ENCODE assay signal across 15 cellular contexts in genomic region chr9:124632077-124632621, GRCh38.
A peak's percentile ranks its signal among the peaks of the same experiment; 100 is the strongest.
DNase-seq lines count a peak whose midpoint lies in the region; ATAC-seq and TF ChIP-seq lines count a peak whose summit lies in the region.
"Had no signal": no experiment of that assay in that cellular context is flagged by ENCODE, and none has a peak within 500 bp of the region (broad histone marks: within the 10 kb centered on the region; RNA-seq: fewer than 3 reads in every experiment).

No MANE protein-coding gene starts in this region.

- no peaks in the 10 kb centered on the region for H3K36me3 ChIP-seq in ACC112 (ENCODE audit: insufficient read depth, low read length)
- H3K36me3 ChIP-seq: suprapubic skin had no signal

- no peak overlapping the region for H3K27ac ChIP-seq in ACC112 (ENCODE audit: low read depth, low read length)
- H3K27ac ChIP-seq: epithelial cell of prostate, suprapubic skin had no signal

- no peaks in the 10 kb centered on the region for H3K27me3 ChIP-seq in ACC112 (ENCODE audit: insufficient read depth, low read length)
- H3K27me3 ChIP-seq: suprapubic skin had no signal

- no peak for TF ChIP-seq CTCF in astrocyte of the spinal cord (IDR thresholded peaks at IDR 0.05; ENCODE audit: low read depth, low read length)

- H3K79me2 ChIP-seq in ACC112 (ENCODE audit: control insufficient read depth, insufficient read depth, low read length, unreplicated experiment) = no peaks in the 10 kb centered on the region

- H3K4me1 ChIP-seq in ACC112 (ENCODE audit: control insufficient read depth, insufficient read depth, low read length, unreplicated experiment) = peaks cover 2% of the 10 kb centered on the region

- H3K4me3 ChIP-seq in ACC112 (ENCODE audit: low read depth, low read length) (no peak overlapping the region), astrocyte of the spinal cord (ENCODE audit: low read depth, low read length) (no peak overlapping the region)
- H3K4me3 ChIP-seq: suprapubic skin had no signal

- in situ Hi-C loops in astrocyte of the spinal cord (cut with HindIII; ENCODE audit: low sequenced_read_pairs) = no loop called here

- peak overlapping the region; percentile 32 for H2AFZ ChIP-seq in ACC112 (ENCODE audit: low read length, unreplicated experiment)

- ATAC-seq in GM19463 (IDR thresholded peaks at IDR 0.05; ENCODE audit: unreplicated experiment) (no peak), HG03469 (IDR thresholded peaks at IDR 0.05; ENCODE audit: unreplicated experiment) (no peak)
- ATAC-seq: left lobe of liver had no signal

- DNase-seq in LHCN-M2 (ENCODE audit: low read depth) (peak; percentile 16), astrocyte of the spinal cord (ENCODE audit: low read depth, low spot score) (peak; percentile 41), foreskin melanocyte (peak; percentile 37), NCI-H1694 treated with DMSO at 0.1 percent for 48 hours (lab: John Stamatoyannopoulos, UW) (no peak)
- DNase-seq in stimulated activated CD4-positive, alpha-beta T cell treated with anti-CD3 and anti-CD28 coated beads, Interleukin-2, amount 100 ng/mL, for 48 hours = no peak
- DNase-seq: ACHN; activated CD4-positive, alpha-beta T cell treated with anti-CD3 and anti-CD28 coated beads for 48 hours; activated naive CD8-positive, alpha-beta T cell treated with anti-CD3 and anti-CD28 coated beads, Interleukin-2, amount 10 ng/mL, durations not matched to agents 7 days and 5 days; SHP77 treated with DMSO at 0.1 percent for 48 hours had no signal

Comparison
In these comparisons a context has a peak if more than half of its experiments do, and no peak if none do; other contexts are left out.
1. DNase-seq: peak in LHCN-M2 (single experiment), astrocyte of the spinal cord (single experiment) and foreskin melanocyte (single experiment); none in stimulated activated CD4-positive, alpha-beta T cell treated with anti-CD3 and anti-CD28 coated beads, Interleukin-2, amount 100 ng/mL, for 48 hours (0 of 2) and NCI-H1694 treated with DMSO at 0.1 percent for 48 hours (single experiment).